In the genomic region with DNA sequence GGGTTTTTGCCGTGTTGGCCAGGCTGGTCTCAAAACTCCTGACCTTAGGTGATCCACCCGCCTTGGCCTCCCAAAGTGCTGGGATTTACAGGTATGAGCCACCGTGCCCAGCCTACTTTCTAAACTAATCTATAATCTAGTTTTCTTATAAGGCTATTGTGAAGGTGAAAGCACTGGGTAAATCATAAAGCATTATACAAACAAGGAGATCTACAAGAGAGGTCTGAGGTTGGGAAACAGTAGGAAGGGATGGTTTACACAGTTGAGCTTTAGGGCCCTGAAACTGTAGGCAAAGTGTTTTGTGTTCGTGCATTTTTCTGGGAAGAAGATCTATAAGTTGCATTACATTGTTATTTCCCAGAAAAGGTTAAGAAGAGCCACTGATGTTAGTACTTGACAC, we compare ENCODE assay signal across 1 cellular context.
TF ChIP-seq lines count a peak whose summit lies in the region.

No MANE protein-coding gene starts in this region.

TF ChIP-seq in K562, 482 proteins besides CTCF, POLR2A, EP300 and RAD21 (continued from another document):
- TF ChIP-seq, protein P1, sequence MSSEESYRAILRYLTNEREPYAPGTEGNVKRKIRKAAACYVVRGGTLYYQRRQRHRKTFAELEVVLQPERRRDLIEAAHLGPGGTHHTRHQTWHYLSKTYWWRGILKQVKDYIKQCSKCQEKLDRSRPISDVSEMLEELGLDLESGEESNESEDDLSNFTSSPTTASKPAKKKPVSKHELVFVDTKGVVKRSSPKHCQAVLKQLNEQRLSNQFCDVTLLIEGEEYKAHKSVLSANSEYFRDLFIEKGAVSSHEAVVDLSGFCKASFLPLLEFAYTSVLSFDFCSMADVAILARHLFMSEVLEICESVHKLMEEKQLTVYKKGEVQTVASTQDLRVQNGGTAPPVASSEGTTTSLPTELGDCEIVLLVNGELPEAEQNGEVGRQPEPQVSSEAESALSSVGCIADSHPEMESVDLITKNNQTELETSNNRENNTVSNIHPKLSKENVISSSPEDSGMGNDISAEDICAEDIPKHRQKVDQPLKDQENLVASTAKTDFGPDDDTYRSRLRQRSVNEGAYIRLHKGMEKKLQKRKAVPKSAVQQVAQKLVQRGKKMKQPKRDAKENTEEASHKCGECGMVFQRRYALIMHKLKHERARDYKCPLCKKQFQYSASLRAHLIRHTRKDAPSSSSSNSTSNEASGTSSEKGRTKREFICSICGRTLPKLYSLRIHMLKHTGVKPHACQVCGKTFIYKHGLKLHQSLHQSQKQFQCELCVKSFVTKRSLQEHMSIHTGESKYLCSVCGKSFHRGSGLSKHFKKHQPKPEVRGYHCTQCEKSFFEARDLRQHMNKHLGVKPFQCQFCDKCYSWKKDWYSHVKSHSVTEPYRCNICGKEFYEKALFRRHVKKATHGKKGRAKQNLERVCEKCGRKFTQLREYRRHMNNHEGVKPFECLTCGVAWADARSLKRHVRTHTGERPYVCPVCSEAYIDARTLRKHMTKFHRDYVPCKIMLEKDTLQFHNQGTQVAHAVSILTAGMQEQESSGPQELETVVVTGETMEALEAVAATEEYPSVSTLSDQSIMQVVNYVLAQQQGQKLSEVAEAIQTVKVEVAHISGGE (CRISPR knock-in tag; IDR thresholded peaks at IDR 0.05): 0 out of 6 replicates have a peak, but pooled peaks of 1 of the 3 experiments have one; percentile 13
